24 cellular contexts compared by ENCODE assay signal in genomic region chr2:11618708-11619062, GRCh38. TPM values are rescaled to one million over a fixed set of nuclear protein-coding genes. Genes with fewer than 3 reads are reported as not detected.
"Had no signal": no experiment of that assay in that cellular context is flagged by ENCODE, and none has a peak within 500 bp of the region (broad histone marks: within the 10 kb centered on the region; RNA-seq: fewer than 3 reads in every experiment).

No MANE protein-coding gene starts in this region.

- H3K36me3 ChIP-seq: Peyer's patch, SJSA1 had no signal

- ATAC-seq: activated naive CD4-positive, alpha-beta T cell treated with anti-CD3 and anti-CD28 coated beads, Interleukin-2, amount 50 U/mL, for 72 hours; activated T-cell treated with anti-CD3 and anti-CD28 coated beads, Interleukin-2, amount 50 U/mL, for 4 hours; SK-N-SH treated with all-trans-retinoic acid at 6 μM for 48 hours had no signal

- H3K27ac ChIP-seq: Peyer's patch, RWPE1, SJSA1 had no signal

- H3K27ac Mint-ChIP-seq: activated CD4-positive, alpha-beta memory T cell treated with anti-CD3 and anti-CD28 coated beads for 36 hours; activated CD4-positive, alpha-beta T cell treated with anti-CD3 and anti-CD28 coated beads, Interleukin-2, amount 10 ng/mL, durations not matched to agents 7 days and 5 days; activated naive CD4-positive, alpha-beta T cell treated with anti-CD3 and anti-CD28 coated beads, Interleukin-2, amount 50 U/mL, for 72 hours; brain; T-helper 1 cell treated with Interleukin-12 subunit alpha and Interleukin-12 subunit beta and Interleukin-4 antibody, amounts not matched to agents 30 μg/mL and 1 μg/mL, for 36 hours had no signal

- H3K9me3 Mint-ChIP-seq: activated CD4-positive, alpha-beta memory T cell treated with anti-CD3 and anti-CD28 coated beads for 36 hours; activated CD4-positive, alpha-beta T cell treated with anti-CD3 and anti-CD28 coated beads, Interleukin-2, amount 10 ng/mL, durations not matched to agents 7 days and 5 days; activated naive CD4-positive, alpha-beta T cell treated with anti-CD3 and anti-CD28 coated beads, Interleukin-2, amount 50 U/mL, for 72 hours; activated T-cell treated with anti-CD3 and anti-CD28 coated beads, Interleukin-2, amount 50 U/mL, for 4 hours; brain; T-helper 1 cell treated with Interleukin-12 subunit alpha and Interleukin-12 subunit beta and Interleukin-4 antibody, amounts not matched to agents 30 μg/mL and 1 μg/mL, for 36 hours had no signal

- FAIRE-seq: astrocyte had no signal

- H3K4me1 Mint-ChIP-seq: activated CD4-positive, alpha-beta T cell treated with anti-CD3 and anti-CD28 coated beads, Interleukin-2, amount 10 ng/mL, durations not matched to agents 7 days and 5 days; brain had no signal

- H3K27me3 ChIP-seq: Peyer's patch, SJSA1 had no signal

- H3K4me1 ChIP-seq: Peyer's patch, SJSA1 had no signal

- H3K9me3 ChIP-seq: Peyer's patch, SJSA1 had no signal

- H3K4me3 Mint-ChIP-seq: activated CD4-positive, alpha-beta memory T cell treated with anti-CD3 and anti-CD28 coated beads for 36 hours; activated CD4-positive, alpha-beta T cell treated with anti-CD3 and anti-CD28 coated beads, Interleukin-2, amount 10 ng/mL, durations not matched to agents 7 days and 5 days; activated T-cell treated with anti-CD3 and anti-CD28 coated beads, Interleukin-2, amount 50 U/mL, for 4 hours; brain; T-helper 1 cell treated with Interleukin-12 subunit alpha and Interleukin-12 subunit beta and Interleukin-4 antibody, amounts not matched to agents 30 μg/mL and 1 μg/mL, for 36 hours had no signal

- DNase-seq: activated CD4-positive, alpha-beta memory T cell treated with anti-CD3 and anti-CD28 coated beads for 36 hours; activated CD4-positive, alpha-beta T cell treated with anti-CD3 and anti-CD28 coated beads, Interleukin-2, amount 10 ng/mL, durations not matched to agents 7 days and 5 days; activated CD4-positive, CD25-positive, alpha-beta regulatory T cell; activated CD8-positive, alpha-beta memory T cell treated with anti-CD3 and anti-CD28 coated beads for 24 hours; activated effector memory CD4-positive, alpha-beta T cell treated with anti-CD3 and anti-CD28 coated beads, Interleukin-2, amount 50 U/mL, for 16 hours; activated naive CD4-positive, alpha-beta T cell treated with Interleukin-2 at 50 U/mL for 16 hours; activated T-cell treated with anti-CD3 and anti-CD28 coated beads, Interleukin-2, amount 50 U/mL, for 4 hours; amygdala; Kasumi-1; KBM-7; NCI-H146; NCI-H187 treated with DMSO at 0.1 percent for 48 hours; NCI-H2081 treated with DMSO at 0.1 percent for 48 hours; NCI-H446; NCI-H524; Peyer's patch; Right ventricle myocardium superior had no signal

- H3K27me3 Mint-ChIP-seq: activated CD4-positive, alpha-beta memory T cell treated with anti-CD3 and anti-CD28 coated beads for 36 hours; activated CD4-positive, alpha-beta T cell treated with anti-CD3 and anti-CD28 coated beads, Interleukin-2, amount 10 ng/mL, durations not matched to agents 7 days and 5 days; brain had no signal

- H3K4me3 ChIP-seq: Peyer's patch, SJSA1 had no signal

RNA-seq across cellular contexts. Expression of gene NTSR2, which starts 51.3 kb away (rescaled TPM):
- total RNA-seq: activated CD4-positive, alpha-beta memory T cell treated with anti-CD3 and anti-CD28 coated beads for 36 hours; activated CD4-positive, alpha-beta T cell treated with anti-CD3 and anti-CD28 coated beads, Interleukin-2, amount 10 ng/mL, durations not matched to agents 7 days and 5 days; activated naive CD4-positive, alpha-beta T cell treated with anti-CD3 and anti-CD28 coated beads, Interleukin-2, amount 50 U/mL, for 72 hours; activated T-cell treated with anti-CD3 and anti-CD28 coated beads, Interleukin-2, amount 50 U/mL, for 4 hours; astrocyte; Peyer's patch; SJSA1 had no signal
